Comparison of ENCODE assay signal across 11 cellular contexts in the genomic region with DNA sequence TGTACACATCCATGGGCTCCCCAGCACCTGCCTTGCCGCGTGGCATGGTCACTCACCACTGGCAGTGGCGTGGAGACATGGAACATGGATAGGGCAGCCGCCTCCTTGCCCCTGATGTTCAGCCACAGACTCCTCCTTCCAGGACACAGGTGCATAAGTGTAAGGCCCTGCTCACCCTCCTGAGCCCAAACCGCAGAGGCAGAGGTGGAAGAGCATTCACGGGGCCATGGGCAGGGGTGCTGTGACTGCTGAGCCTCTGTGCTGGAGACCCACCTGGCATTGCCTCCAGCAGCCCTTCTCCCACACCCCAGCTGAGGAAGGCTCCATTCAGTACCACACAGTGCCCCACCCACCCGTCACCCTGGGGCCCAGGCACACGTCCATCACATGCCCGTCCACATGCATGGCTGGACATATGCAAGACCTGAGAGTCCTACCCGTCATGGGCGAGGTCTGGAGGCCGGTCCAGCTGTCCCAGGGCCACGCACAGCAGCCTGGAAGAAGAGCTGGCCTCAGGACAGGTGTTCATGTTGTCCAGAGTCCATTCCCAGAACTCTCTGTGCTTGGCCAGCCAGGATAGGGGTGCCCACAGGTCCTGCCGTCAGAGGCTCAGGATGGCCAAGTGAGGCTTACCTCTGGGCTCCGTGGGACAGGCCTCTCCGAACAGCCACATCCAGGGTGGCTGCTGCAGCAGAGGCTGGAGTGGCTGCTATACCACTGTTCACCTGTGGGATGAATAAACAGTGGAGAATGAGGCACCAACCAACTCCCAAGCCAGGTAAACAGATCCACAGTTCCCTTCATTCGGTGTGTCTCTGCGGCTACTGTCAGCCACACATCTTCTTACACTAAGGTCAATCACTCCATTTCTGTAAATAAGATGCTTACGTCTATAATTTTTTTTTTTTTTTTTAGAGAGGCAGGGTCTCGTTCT. TPM values are rescaled to one million over a fixed set of nuclear protein-coding genes. Genes with fewer than 3 reads are reported as not detected.
A peak's percentile ranks its signal among the peaks of the same experiment; 100 is the strongest.
DNase-seq lines count a peak whose midpoint lies in the region; ATAC-seq and TF ChIP-seq lines count a peak whose summit lies in the region.
"Had no signal": no experiment of that assay in that cellular context is flagged by ENCODE, and none has a peak within 500 bp of the region (broad histone marks: within the 10 kb centered on the region; RNA-seq: fewer than 3 reads in every experiment).

No MANE protein-coding gene starts in this region.

- H3K4me1 ChIP-seq in OCI-LY7 (ENCODE audit: insufficient read depth, low read length, poor library complexity, severe bottlenecking): peaks cover 52% of the 10 kb centered on the region

- H3K9me3 ChIP-seq in OCI-LY7 (ENCODE audit: low read length): no peaks in the 10 kb centered on the region

- no peak for DNase-seq in activated CD8-positive, alpha-beta memory T cell treated with anti-CD3 and anti-CD28 coated beads, Interleukin-2, amount 10 ng/mL, durations not matched to agents 7 days and 5 days
- no peak for DNase-seq in activated CD8-positive, alpha-beta memory T cell treated with anti-CD3 and anti-CD28 coated beads, Interleukin-2, amount 50 U/mL, for 48 hours
- DNase-seq in OCI-LY7 (ENCODE audit: low spot score): no peak
- DNase-seq in epithelial cell of proximal tubule (ENCODE audit: low read depth): no peak
- DNase-seq in stimulated activated naive B cell treated with anti-CD40 and anti-IgM and Interleukin-4, amounts not matched to agents 10 μg/mL and 1 μg/mL and 100 μg/mL, for 72 hours: no peak
- no peak for DNase-seq in stimulated activated CD4-positive, alpha-beta T cell treated with anti-CD3 and anti-CD28 coated beads, Interleukin-12 subunit alpha, Interleukin-12 subunit beta, amount 100 ng/mL, for 4 hours
- DNase-seq in OCI-M1 (lab: John Stamatoyannopoulos, UW): no peak
- DNase-seq: NCI-H187 treated with DMSO at 0.1 percent for 48 hours; stimulated activated CD4-positive, alpha-beta T cell treated with anti-CD3 and anti-CD28 coated beads, Interleukin-2, amount 100 ng/mL, for 24 hours; T-helper 9 cell had no signal

- H3K4me3 Mint-ChIP-seq in activated CD8-positive, alpha-beta memory T cell treated with anti-CD3 and anti-CD28 coated beads, Interleukin-2, amount 10 ng/mL, durations not matched to agents 7 days and 5 days: peak overlapping the region; percentile 90
- peak overlapping the region; percentile 98 to 100 for H3K4me3 Mint-ChIP-seq in stimulated activated naive B cell treated with anti-CD40 and anti-IgM and Interleukin-4, amounts not matched to agents 10 μg/mL and 1 μg/mL and 100 μg/mL, for 72 hours

- H3K27ac ChIP-seq in OCI-LY7 (ENCODE audit: low read depth, low read length, poor library complexity, severe bottlenecking): no peak overlapping the region

- no peak for ATAC-seq in activated CD8-positive, alpha-beta memory T cell treated with anti-CD3 and anti-CD28 coated beads, Interleukin-2, amount 10 ng/mL, durations not matched to agents 7 days and 5 days
- no peak for ATAC-seq in stimulated activated naive B cell treated with anti-CD40 and anti-IgM and Interleukin-4, amounts not matched to agents 10 μg/mL and 1 μg/mL and 100 μg/mL, for 72 hours (replicated peaks)
- no peak for ATAC-seq in GM21528 (IDR thresholded peaks at IDR 0.05; ENCODE audit: low FRiP score, unreplicated experiment)

- CTCF ChIA-PET in activated CD8-positive, alpha-beta memory T cell treated with anti-CD3 and anti-CD28 coated beads, Interleukin-2, amount 10 ng/mL, durations not matched to agents 7 days and 5 days (lab: Charles Lee): interaction anchor here (1.6 kb wide), 2 partner anchors 10 to 119 kb away, joined by 3 read pairs; no protein-coding TSS in a partner anchor
- CTCF ChIA-PET in OCI-LY7 (lab: Charles Lee; ENCODE audit: unreplicated experiment): no interaction called here

- H3K4me2 ChIP-seq in OCI-LY7 (ENCODE audit: low read length): peak overlapping the region; percentile 95

- no peaks in the 10 kb centered on the region for H3K9me2 ChIP-seq in OCI-LY7 (ENCODE audit: insufficient read depth, low read length)

- no peak overlapping the region for H2AFZ ChIP-seq in OCI-LY7 (ENCODE audit: low read length)

- H3K36me3 ChIP-seq in OCI-LY7 (ENCODE audit: insufficient read depth, low read length): peaks cover 23% of the 10 kb centered on the region; the same call in 1 of the 2 replicates

- no peaks in the 10 kb centered on the region for H4K20me1 ChIP-seq in OCI-LY7 (ENCODE audit: insufficient read depth, low read length)

- H3K4me3 ChIP-seq in OCI-LY7 (ENCODE audit: low read depth, low read length, poor library complexity, severe bottlenecking) (peak overlapping the region; percentile 81), epithelial cell of proximal tubule (ENCODE audit: low read depth, low read length) (peak overlapping the region; percentile 97)

- H3K27ac Mint-ChIP-seq in activated CD8-positive, alpha-beta memory T cell treated with anti-CD3 and anti-CD28 coated beads, Interleukin-2, amount 10 ng/mL, durations not matched to agents 7 days and 5 days: peak overlapping the region; percentile 67
- H3K27ac Mint-ChIP-seq in stimulated activated naive B cell treated with anti-CD40 and anti-IgM and Interleukin-4, amounts not matched to agents 10 μg/mL and 1 μg/mL and 100 μg/mL, for 72 hours: peak overlapping the region; percentile 75

- peaks cover 49% of the 10 kb centered on the region for H3K4me1 Mint-ChIP-seq in activated CD8-positive, alpha-beta memory T cell treated with anti-CD3 and anti-CD28 coated beads, Interleukin-2, amount 10 ng/mL, durations not matched to agents 7 days and 5 days
- peaks cover 25 to 61% of the 10 kb centered on the region in 2 donors for H3K4me1 Mint-ChIP-seq in stimulated activated naive B cell treated with anti-CD40 and anti-IgM and Interleukin-4, amounts not matched to agents 10 μg/mL and 1 μg/mL and 100 μg/mL, for 72 hours

- POLR2A ChIA-PET in OCI-LY7 (lab: Charles Lee): no interaction called here

- no peaks in the 10 kb centered on the region for H3K9me3 Mint-ChIP-seq in activated CD8-positive, alpha-beta memory T cell treated with anti-CD3 and anti-CD28 coated beads, Interleukin-2, amount 10 ng/mL, durations not matched to agents 7 days and 5 days (ENCODE audit: low read depth)
- no peaks in the 10 kb centered on the region for H3K9me3 Mint-ChIP-seq in stimulated activated naive B cell treated with anti-CD40 and anti-IgM and Interleukin-4, amounts not matched to agents 10 μg/mL and 1 μg/mL and 100 μg/mL, for 72 hours

- no TSS peak for BruUV-seq in OCI-LY7 (replicated peaks; lab: Mats Ljungman, UMichigan)

- peaks cover 45% of the 10 kb centered on the region for H3K79me2 ChIP-seq in OCI-LY7 (ENCODE audit: insufficient read depth, low read depth, low read length)

- peaks cover 10% of the 10 kb centered on the region for H3K36me3 Mint-ChIP-seq in activated CD8-positive, alpha-beta memory T cell treated with anti-CD3 and anti-CD28 coated beads, Interleukin-2, amount 10 ng/mL, durations not matched to agents 7 days and 5 days
- peaks cover 14% of the 10 kb centered on the region in 2 donors for H3K36me3 Mint-ChIP-seq in stimulated activated naive B cell treated with anti-CD40 and anti-IgM and Interleukin-4, amounts not matched to agents 10 μg/mL and 1 μg/mL and 100 μg/mL, for 72 hours

- intact Hi-C loops in OCI-LY7 (cut with micrococcal nuclease; ENCODE audit: unreplicated experiment): loop anchor here (10.0 kb wide), 2 partner anchors 228 to 258 kb away; partner anchors contain the start of genes LMF2, NCAPH2 and SBF1

- peak; percentile 37; the same call in 1 of the 2 replicates for TF ChIP-seq CTCF in OCI-LY7 (conservative IDR thresholded peaks at IDR 0.05; ENCODE audit: low read length)
- TF ChIP-seq CTCF in epithelial cell of proximal tubule (conservative IDR thresholded peaks at IDR 0.05; ENCODE audit: low read depth, low read length): no peak

- H3K27me3 Mint-ChIP-seq in activated CD8-positive, alpha-beta memory T cell treated with anti-CD3 and anti-CD28 coated beads, Interleukin-2, amount 10 ng/mL, durations not matched to agents 7 days and 5 days: no peaks in the 10 kb centered on the region
- no peaks in the 10 kb centered on the region for H3K27me3 Mint-ChIP-seq in stimulated activated naive B cell treated with anti-CD40 and anti-IgM and Interleukin-4, amounts not matched to agents 10 μg/mL and 1 μg/mL and 100 μg/mL, for 72 hours

RNA-seq across cellular contexts. Expression of gene TUBGCP6, which starts 1.7 kb away (rescaled TPM):
- total RNA-seq in activated CD8-positive, alpha-beta memory T cell treated with anti-CD3 and anti-CD28 coated beads, Interleukin-2, amount 10 ng/mL, durations not matched to agents 7 days and 5 days: 10 to 100 TPM; 60.9 to 72.0 TPM
- total RNA-seq in OCI-LY7 (2014; rRNA removed; shearing (Covaris generic)): 52.8 and 57.7 TPM in 2 replicates
- total RNA-seq in OCI-LY7 (2022) (63.2 and 68.8 TPM in 2 replicates), epithelial cell of proximal tubule (19.8 and 26.1 TPM in 2 replicates)

RNA-seq across cellular contexts. Expression of gene HDAC10, which starts 4.6 kb away (rescaled TPM):
- total RNA-seq in activated CD8-positive, alpha-beta memory T cell treated with anti-CD3 and anti-CD28 coated beads, Interleukin-2, amount 10 ng/mL, durations not matched to agents 7 days and 5 days: 10 to 100 TPM; 75.2 to 96.3 TPM
- 47.4 and 49.4 TPM in 2 replicates for total RNA-seq in OCI-LY7 (2014; rRNA removed; shearing (Covaris generic))
- total RNA-seq in OCI-LY7 (2022): 74.6 and 74.9 TPM in 2 replicates
- 18.8 and 40.6 TPM in 2 replicates for total RNA-seq in epithelial cell of proximal tubule

RNA-seq across cellular contexts. Expression of gene MAPK12, which starts 15.0 kb away (rescaled TPM):
- total RNA-seq in activated CD8-positive, alpha-beta memory T cell treated with anti-CD3 and anti-CD28 coated beads, Interleukin-2, amount 10 ng/mL, durations not matched to agents 7 days and 5 days: 10 to 100 TPM; 13.9 to 15.8 TPM
- 90.8 and 93.6 TPM in 2 replicates for total RNA-seq in OCI-LY7 (2014; rRNA removed; shearing (Covaris generic))
- total RNA-seq in OCI-LY7 (2022) (84.9 and 90.1 TPM in 2 replicates), epithelial cell of proximal tubule (33.9 and 56.0 TPM in 2 replicates)

RNA-seq across cellular contexts. Expression of gene MAPK11, which starts 23.7 kb away (rescaled TPM):
- total RNA-seq in activated CD8-positive, alpha-beta memory T cell treated with anti-CD3 and anti-CD28 coated beads, Interleukin-2, amount 10 ng/mL, durations not matched to agents 7 days and 5 days: 10 to 100 TPM; 16.5 to 18.5 TPM
- 12.0 and 13.0 TPM in 2 replicates for total RNA-seq in OCI-LY7 (2014; rRNA removed; shearing (Covaris generic))
- total RNA-seq in OCI-LY7 (2022): 18.6 and 19.7 TPM in 2 replicates
- 5.4 and 8.4 TPM in 2 replicates for total RNA-seq in epithelial cell of proximal tubule

RNA-seq across cellular contexts. Expression of gene SELENOO, which starts 45.7 kb away (rescaled TPM):
- 10 to 100 TPM; 30.0 to 35.6 TPM for total RNA-seq in activated CD8-positive, alpha-beta memory T cell treated with anti-CD3 and anti-CD28 coated beads, Interleukin-2, amount 10 ng/mL, durations not matched to agents 7 days and 5 days
- 43.7 and 44.2 TPM in 2 replicates for total RNA-seq in OCI-LY7 (2014; rRNA removed; shearing (Covaris generic))
- 34.0 and 40.2 TPM in 2 replicates for total RNA-seq in OCI-LY7 (2022)
- 31.0 and 31.1 TPM in 2 replicates for total RNA-seq in epithelial cell of proximal tubule
